In the genomic region with DNA sequence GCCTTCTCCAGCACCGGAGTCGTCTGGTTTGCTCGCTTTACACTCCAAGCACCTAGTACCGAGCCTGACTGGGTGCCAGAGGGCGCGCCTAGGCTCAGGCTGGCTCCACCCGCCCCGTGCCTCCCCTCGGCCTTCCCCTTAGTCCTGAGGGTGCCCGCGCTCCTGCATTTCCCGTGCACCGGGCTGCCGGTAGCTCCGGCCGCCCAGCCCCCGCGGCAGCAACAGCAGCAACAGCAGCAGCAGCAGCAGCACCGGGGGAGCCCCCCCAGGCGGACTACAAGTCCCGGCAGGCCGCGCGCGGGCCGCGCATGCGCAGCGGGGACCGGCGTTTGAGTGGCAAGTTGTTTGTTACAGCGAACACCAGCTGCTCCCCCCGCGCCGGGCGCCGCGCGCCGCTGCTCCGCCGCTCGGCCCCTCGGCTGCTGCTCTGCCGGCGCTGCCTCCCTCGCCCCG, we compare ENCODE assay signal across 8 cellular contexts.
DNase-seq lines count a peak whose midpoint lies in the region; ATAC-seq and TF ChIP-seq lines count a peak whose summit lies in the region.
"Not testable (repeated sequence)": the region's sequence is repeated elsewhere in the genome, so short reads cannot be mapped to it uniquely, and the experiment has no call there.

No MANE protein-coding gene starts in this region.

- H2AFZ ChIP-seq in PC-3 (ENCODE audit: low read length): not testable (repeated sequence)

- not testable (repeated sequence) for H3K4me3 ChIP-seq in PC-3 (ENCODE audit: low read length)

- H3K27ac ChIP-seq in PC-3 (ENCODE audit: low read length): not testable (repeated sequence)

- H3F3A ChIP-seq in PC-3 (ENCODE audit: low read length, unreplicated experiment): not testable (repeated sequence)

- not testable (repeated sequence) for H3K27me3 ChIP-seq in PC-3 (ENCODE audit: low read length)

- DNase-seq in PC-3: peak; percentile 50
- DNase-seq in activated CD8-positive, alpha-beta memory T cell treated with anti-CD3 and anti-CD28 coated beads, Interleukin-2, amount 50 U/mL, for 24 hours (ENCODE audit: extremely low read depth): peak; percentile 51
- DNase-seq in dedifferentiated amniotic fluid mesenchymal stem cell (ENCODE audit: extremely low spot score): peak; percentile 14
- peak; percentile 84 for DNase-seq in left lobe of liver (ENCODE audit: low spot score)
- DNase-seq in stimulated activated CD4-positive, alpha-beta T cell treated with anti-CD3 and anti-CD28 coated beads, Interleukin-12 subunit alpha, Interleukin-12 subunit beta, amount 100 ng/mL, for 4 hours: peak; percentile 66
- peak; percentile 75 for DNase-seq in ureter (ENCODE audit: low spot score)

- H3K36me3 ChIP-seq in PC-3 (ENCODE audit: low read depth, low read length): not testable (repeated sequence)

- ATAC-seq in GM19043 (IDR thresholded peaks at IDR 0.05; ENCODE audit: low read depth, unreplicated experiment) (peak; percentile 91), HG02943 (IDR thresholded peaks at IDR 0.05; ENCODE audit: low read depth, unreplicated experiment) (peak; percentile 87), PC-3 (peak; percentile 84), left lobe of liver (peak; percentile 91)

- intact Hi-C loops in PC-3 (cut with micrococcal nuclease): not testable (repeated sequence)

- not testable (repeated sequence) for TF ChIP-seq CTCF in PC-3 (conservative IDR thresholded peaks at IDR 0.05; ENCODE audit: low read depth, low read length)

- H3K4me1 ChIP-seq in PC-3 (ENCODE audit: insufficient read depth, low read length): not testable (repeated sequence)

- not testable (repeated sequence) for BruUV-seq in PC-3 (replicated peaks; lab: Mats Ljungman, UMichigan)

- not testable (repeated sequence) for H3K4me2 ChIP-seq in PC-3 (ENCODE audit: low read length)

- not testable (repeated sequence) for H3K79me2 ChIP-seq in PC-3 (ENCODE audit: low read length)

- POLR2A ChIA-PET in PC-3 (lab: Charles Lee; ENCODE audit: unreplicated experiment): not testable (repeated sequence)

- CTCF ChIA-PET in PC-3 (lab: Charles Lee): not testable (repeated sequence)

- not testable (repeated sequence) for H3K9me2 ChIP-seq in PC-3 (replicated peaks; ENCODE audit: low read length)

- not testable (repeated sequence) for H4K20me1 ChIP-seq in PC-3 (ENCODE audit: low read length)

- not testable (repeated sequence) for H3K9me3 ChIP-seq in PC-3 (ENCODE audit: low read length)

- H3K9ac ChIP-seq in PC-3 (ENCODE audit: low read length): not testable (repeated sequence)

Comparison
In these comparisons a context has a peak if more than half of its experiments do, and no peak if none do; other contexts are left out.
1. DNase-seq: peak in every context shown above with its lines; median percentile 84 in left lobe of liver; 75 in ureter; 66 in stimulated activated CD4-positive, alpha-beta T cell treated with anti-CD3 and anti-CD28 coated beads, Interleukin-12 subunit alpha, Interleukin-12 subunit beta, amount 100 ng/mL, for 4 hours; 51 in activated CD8-positive, alpha-beta memory T cell treated with anti-CD3 and anti-CD28 coated beads, Interleukin-2, amount 50 U/mL, for 24 hours; 50 in PC-3; 14 in dedifferentiated amniotic fluid mesenchymal stem cell.